21 cellular contexts compared by ENCODE assay signal in the genomic region with DNA sequence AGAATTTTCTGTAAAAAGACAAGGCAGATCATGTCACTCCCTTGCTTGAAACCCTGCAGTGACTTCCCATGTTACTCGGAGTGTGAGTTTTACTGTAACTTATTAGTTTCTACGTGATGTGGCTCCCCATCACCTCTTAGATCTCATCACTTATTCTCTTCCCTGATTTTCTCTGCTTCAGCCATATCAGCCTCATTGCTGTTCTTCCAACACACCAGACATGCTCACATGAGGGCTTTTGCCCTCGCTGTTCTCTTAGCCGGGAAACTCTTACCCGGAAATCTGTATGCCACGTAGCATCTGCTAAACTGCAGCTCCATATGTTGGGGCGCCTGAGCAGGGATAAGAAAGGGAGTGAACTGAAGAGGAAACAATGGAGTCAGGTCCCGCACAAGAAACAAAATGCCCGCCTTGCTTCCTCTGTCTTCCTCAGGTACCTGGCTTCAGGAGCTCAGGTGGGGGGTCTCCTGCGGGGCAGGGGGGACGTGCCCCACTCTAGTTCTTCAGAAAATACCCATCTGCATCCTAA. TPM values are rescaled to one million over a fixed set of nuclear protein-coding genes. Genes with fewer than 3 reads are reported as not detected.
A peak's percentile ranks its signal among the peaks of the same experiment; 100 is the strongest.
DNase-seq lines count a peak whose midpoint lies in the region; ATAC-seq, FAIRE-seq and TF ChIP-seq lines count a peak whose summit lies in the region.
"Had no signal": no experiment of that assay in that cellular context is flagged by ENCODE, and none has a peak within 500 bp of the region (broad histone marks: within the 10 kb centered on the region; RNA-seq: fewer than 3 reads in every experiment).

No MANE protein-coding gene starts in this region.

- TF ChIP-seq CTCF in K562 (IDR thresholded peaks at IDR 0.05 in 2 of 3, conservative IDR thresholded peaks at IDR 0.05 in 1 of 3; ENCODE audit: insufficient read depth in 2 of 3, low read depth in 1 of 3, low read length in 3 of 3), result no peak
- no peak for TF ChIP-seq CTCF in chondrocyte (IDR thresholded peaks at IDR 0.05)

- BruUV-seq in K562 (replicated peaks; lab: Mats Ljungman, UMichigan), result no TSS peak

- peak; percentile 83 for DNase-seq in NCI-H82 (lab: John Stamatoyannopoulos, UW)
- no peak for DNase-seq in NCI-H82 treated with DMSO at 0.1 percent for 48 hours (lab: John Stamatoyannopoulos, UW; ENCODE audit: unreplicated experiment)
- DNase-seq in NCI-H2171 treated with DMSO at 0.1 percent for 48 hours (lab: John Stamatoyannopoulos, UW), result peak; percentile 82
- no peak for DNase-seq in K562 (ENCODE audit: extremely low read depth in 1 of 4, low spot score in 3 of 4)
- no peak for DNase-seq in pons (ENCODE audit: low spot score)
- DNase-seq in NOMO-1 treated with DMSO at 0.1 percent for 48 hours (lab: John Stamatoyannopoulos, UW; ENCODE audit: unreplicated experiment), result no peak
- no peak for DNase-seq in GM19239 (ENCODE audit: insufficient read length, low spot score)
- DNase-seq in chondrocyte (ENCODE audit: low spot score), result no peak
- DNase-seq: 8988T; CD4-positive, alpha-beta memory T cell; DMS53; DND-41; EL; GM23248; HCEC 1CT; IMR-90 had no signal

- intact Hi-C loops in K562 (cut with micrococcal nuclease), result no loop called here

- no peak overlapping the region for H3K27ac Mint-ChIP-seq in chondrocyte (ENCODE audit: unreplicated experiment)
- H3K27ac Mint-ChIP-seq: CD14-positive monocyte; CD4-positive, alpha-beta memory T cell had no signal

- FAIRE-seq in K562 (lab: Jason Lieb, UNC) (peak; percentile 65), GM19239 (lab: Jason Lieb, UNC) (no peak)
- FAIRE-seq: GM12878, H54, HTR-8/SVneo had no signal

- peaks cover 24 to 31% of the 10 kb centered on the region in 2 experiments for H3K27me3 ChIP-seq in K562 (ENCODE audit: control insufficient read depth in 2 of 2, insufficient read depth in 2 of 2, low read length in 2 of 2)

- H3K9ac ChIP-seq in K562 (ENCODE audit: insufficient read depth in 1 of 2, low read depth in 2 of 2, low read length in 2 of 2), result no peak overlapping the region
- H3K9ac ChIP-seq: BLaER1 had no signal

- H3K9me3 ChIP-seq in K562 (replicated peaks; ENCODE audit: control insufficient read depth, insufficient read depth, low read depth, low read length), result no peaks in the 10 kb centered on the region

- no peak overlapping the region for H3K4me2 ChIP-seq in K562 (ENCODE audit: insufficient read depth, low read length)
- H3K4me2 ChIP-seq: BLaER1 had no signal

- no peaks in the 10 kb centered on the region for H3K36me3 ChIP-seq in K562 (ENCODE audit: control insufficient read depth, insufficient read depth, low read length)
- H3K36me3 ChIP-seq: BLaER1 had no signal

- no peaks in the 10 kb centered on the region for H3K4me1 Mint-ChIP-seq in chondrocyte (ENCODE audit: low read depth)

- H2AFZ ChIP-seq in K562 (ENCODE audit: low read depth, low read length), result no peak overlapping the region

- TF ChIP-seq EP300 in K562 (IDR thresholded peaks at IDR 0.05; ENCODE audit: low read length), result no peak

- TF ChIP-seq RAD21 in K562 (CRISPR knock-in tag; conservative IDR thresholded peaks at IDR 0.05 in 1 of 2, IDR thresholded peaks at IDR 0.05 in 1 of 2), result no peak

- H3K9me3 Mint-ChIP-seq in chondrocyte (ENCODE audit: low read depth), result no peaks in the 10 kb centered on the region
- H3K9me3 Mint-ChIP-seq: CD4-positive, alpha-beta memory T cell had no signal

- WGBS in K562 (ENCODE audit: insufficient coverage, low coverage, missing lambda C conversion rate), result 26% methylated on average over 11 of the region's 11 CpGs

- H3K36me3 Mint-ChIP-seq in chondrocyte (ENCODE audit: low read depth), result no peaks in the 10 kb centered on the region
- H3K36me3 Mint-ChIP-seq: CD14-positive monocyte; CD4-positive, alpha-beta memory T cell had no signal

- H3K4me1 ChIP-seq in K562 (replicated peaks in 1 of 2; ENCODE audit: control insufficient read depth in 2 of 2, insufficient read depth in 2 of 2, low read length in 2 of 2), result peaks cover 12 to 15% of the 10 kb centered on the region in 2 experiments; a peak in 4 of 5 replicates
- H3K4me1 ChIP-seq: BLaER1 had no signal

- in situ Hi-C loops in K562 (cut with MboI), result no loop called here

- no peaks in the 10 kb centered on the region for H3K79me2 ChIP-seq in K562 (ENCODE audit: control insufficient read depth, insufficient read depth, low read length)

- no peak for TF ChIP-seq POLR2A in K562 (conservative IDR thresholded peaks at IDR 0.05)

- no peak overlapping the region for H3K4me3 Mint-ChIP-seq in chondrocyte (ENCODE audit: unreplicated experiment)
- H3K4me3 Mint-ChIP-seq: CD14-positive monocyte; CD4-positive, alpha-beta memory T cell had no signal

- no peak overlapping the region for H3K4me3 ChIP-seq in K562
- H3K4me3 ChIP-seq: BLaER1, GM12878 had no signal

- peaks cover 15% of the 10 kb centered on the region for H3K27me3 Mint-ChIP-seq in chondrocyte (ENCODE audit: low read depth)

- no peak for ATAC-seq in K562

- POLR2A ChIA-PET in K562 (lab: Yijun Ruan, JAX), result interaction anchor here (0.6 to 1.7 kb wide), 4 partner anchors 17 to 320 kb away, joined by 3 to 5 read pairs (median 4); a partner anchor contains a TSS

- no peak overlapping the region for H3K27ac ChIP-seq in K562 (ENCODE audit: extremely low read depth, low read depth, low read length)
- H3K27ac ChIP-seq: BLaER1, GM23248 had no signal

- no peaks in the 10 kb centered on the region for H3K9me1 ChIP-seq in K562 (ENCODE audit: control insufficient read depth, insufficient read depth, low read length)

- H4K20me1 ChIP-seq in K562 (replicated peaks; ENCODE audit: control insufficient read depth, insufficient read depth, low read length), result 0 out of 2 replicates have a peak, but pooled peaks cover 7% of the 10 kb centered on the region

- CTCF ChIA-PET in K562 (lab: Yijun Ruan, JAX; ENCODE audit: low intra/inter-chr PET ratio), result no interaction called here

TF ChIP-seq in K562, 482 proteins besides CTCF, POLR2A, EP300 and RAD21 (continues in another document):
- TF ChIP-seq, protein P1, sequence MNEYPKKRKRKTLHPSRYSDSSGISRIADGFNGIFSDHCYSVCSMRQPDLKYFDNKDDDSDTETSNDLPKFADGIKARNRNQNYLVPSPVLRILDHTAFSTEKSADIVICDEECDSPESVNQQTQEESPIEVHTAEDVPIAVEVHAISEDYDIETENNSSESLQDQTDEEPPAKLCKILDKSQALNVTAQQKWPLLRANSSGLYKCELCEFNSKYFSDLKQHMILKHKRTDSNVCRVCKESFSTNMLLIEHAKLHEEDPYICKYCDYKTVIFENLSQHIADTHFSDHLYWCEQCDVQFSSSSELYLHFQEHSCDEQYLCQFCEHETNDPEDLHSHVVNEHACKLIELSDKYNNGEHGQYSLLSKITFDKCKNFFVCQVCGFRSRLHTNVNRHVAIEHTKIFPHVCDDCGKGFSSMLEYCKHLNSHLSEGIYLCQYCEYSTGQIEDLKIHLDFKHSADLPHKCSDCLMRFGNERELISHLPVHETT (CRISPR knock-in tag; conservative IDR thresholded peaks at IDR 0.05 in 1 of 2, IDR thresholded peaks at IDR 0.05 in 1 of 2), result no peak
- no peak for TF ChIP-seq KLF16 (IDR thresholded peaks at IDR 0.05)
- TF ChIP-seq BRF1 (IDR thresholded peaks at IDR 0.05; ENCODE audit: borderline replicate concordance, extremely low read depth, insufficient read length), result no peak
- TF ChIP-seq CBFA2T2 (conservative IDR thresholded peaks at IDR 0.05), result no peak
- no peak for TF ChIP-seq ZNF197 (CRISPR knock-in tag; IDR thresholded peaks at IDR 0.05; ENCODE audit: low read depth)
- TF ChIP-seq ZNF311 (CRISPR knock-in tag; IDR thresholded peaks at IDR 0.05), result no peak
- TF ChIP-seq ZNF140 (CRISPR knock-in tag; IDR thresholded peaks at IDR 0.05), result no peak
- no peak for TF ChIP-seq ZSCAN32 (CRISPR knock-in tag; IDR thresholded peaks at IDR 0.05)
- TF ChIP-seq ZNF143 (CRISPR knock-in tag; IDR thresholded peaks at IDR 0.05), result no peak

RNA-seq across cellular contexts. Expression of a gene that starts 16.6 kb away (rescaled TPM):
- total RNA-seq in K562 (2011; cell fraction: chromatin; rRNA removed; ENCODE audit: low replicate concordance), result 77.0 and 130 TPM in 2 replicates
- total RNA-seq in K562 (2011; cell fraction: nucleolus; rRNA removed), result 72.5 and 74.4 TPM in 2 replicates
- total RNA-seq in K562 (2011; cell fraction: nucleoplasm; rRNA removed), result 82.6 and 125 TPM in 2 replicates
- total RNA-seq in K562 (2014; rRNA removed) (56.4 and 76.2 TPM in 2 replicates), K562 (2014; rRNA removed; fragmentation: Illumina TruSeq; extraction: Trizol) (29.7 and 38.1 TPM in 2 replicates), K562 (2015; rRNA removed; fragmentation: Illumina TruSeq; extraction: Trizol) (42.5 and 48.4 TPM in 2 replicates), K562 (2021) (39.4 and 42.4 TPM in 2 replicates), chondrocyte (21.1 to 28.7 TPM (median 23.6 TPM) in 3 replicates)
- polyA plus RNA-seq in K562 (2011; rRNA removed) (46.7 and 52.4 TPM in 2 replicates), K562 (2014; fragmentation: Illumina TruSeq; extraction: Trizol) (49.8 and 55.3 TPM in 2 replicates), K562 (2014; fragmentation: Nextera tagmentation; extraction: Ambion mirVana) (100 to 1,000 TPM; 106 to 117 TPM), K562 (2014; rRNA removed) (56.6 and 84.5 TPM in 2 replicates)
- polyA plus RNA-seq in K562 (2011; cell fraction: cytosol; rRNA removed), result 63.4 and 94.3 TPM in 2 replicates
- polyA plus RNA-seq in K562 (2011; cell fraction: nucleus; rRNA removed), result 52.4 and 68.5 TPM in 2 replicates
- 46.0 and 46.7 TPM in 2 replicates for polyA plus RNA-seq in K562 (2012)
- polyA minus RNA-seq in K562 (2011; rRNA and poly(A)+ RNA removed), result 28.5 and 29.1 TPM in 2 replicates
- polyA minus RNA-seq in K562 (2011; cell fraction: cytosol; rRNA and poly(A)+ RNA removed), result 15.2 and 20.5 TPM in 2 replicates
- 27.1 and 36.1 TPM in 2 replicates for polyA minus RNA-seq in K562 (2011; cell fraction: nucleus; rRNA and poly(A)+ RNA removed)

Comparison
In these comparisons a context has a peak if more than half of its experiments do, and no peak if none do; other contexts are left out.
1. DNase-seq: peak in NCI-H82 (single experiment) and NCI-H2171 treated with DMSO at 0.1 percent for 48 hours (single experiment); none in NCI-H82 treated with DMSO at 0.1 percent for 48 hours (single experiment), K562 (0 of 4), pons (single experiment), NOMO-1 treated with DMSO at 0.1 percent for 48 hours (single experiment), GM19239 (single experiment) and chondrocyte (single experiment).